In genomic region chr3:39147374-39147709, GRCh38 we compare ENCODE assay signal across 10 cellular contexts. TPM values are rescaled to one million over a fixed set of nuclear protein-coding genes. Genes with fewer than 3 reads are reported as not detected.
A peak's percentile ranks its signal among the peaks of the same experiment; 100 is the strongest.
DNase-seq lines count a peak whose midpoint lies in the region; ATAC-seq, FAIRE-seq and TF ChIP-seq lines count a peak whose summit lies in the region.
"Had no signal": no experiment of that assay in that cellular context is flagged by ENCODE, and none has a peak within 500 bp of the region (broad histone marks: within the 10 kb centered on the region; RNA-seq: fewer than 3 reads in every experiment).

No MANE protein-coding gene starts in this region.

- no peak for TF ChIP-seq POLR2A in H54 (IDR thresholded peaks at IDR 0.05; ENCODE audit: low read depth, low read length)

- H3K9me3 ChIP-seq in mononuclear cell (ENCODE audit: low read depth, low read length): no peaks in the 10 kb centered on the region

- TF ChIP-seq CTCF in AG10803 (conservative IDR thresholded peaks at IDR 0.05; ENCODE audit: low read length): no peak

- H3K4me3 ChIP-seq in AG10803 (ENCODE audit: low read length): peak overlapping the region; percentile 41
- peak overlapping the region; percentile 2 for H3K4me3 ChIP-seq in mononuclear cell (ENCODE audit: low read length)

- FAIRE-seq in H54 (lab: Jason Lieb, UNC): no peak
- FAIRE-seq: bronchial epithelial cell had no signal

- no peaks in the 10 kb centered on the region for H3K27me3 Mint-ChIP-seq in activated naive CD8-positive, alpha-beta T cell

- no peak for ATAC-seq in GM18870 (IDR thresholded peaks at IDR 0.05; ENCODE audit: unreplicated experiment)

- H3K36me3 Mint-ChIP-seq in activated naive CD8-positive, alpha-beta T cell: peaks cover 25% of the 10 kb centered on the region

- H3K9me3 Mint-ChIP-seq in activated naive CD8-positive, alpha-beta T cell (ENCODE audit: low read depth): no peaks in the 10 kb centered on the region

- DNase-seq in AG10803 (ENCODE audit: low read depth) (no peak), H54 (ENCODE audit: insufficient read length, low spot score) (peak; percentile 30), SW 1271 (lab: John Stamatoyannopoulos, UW) (no peak), mesenteric fat pad (ENCODE audit: low spot score) (no peak), NCI-H2029 (lab: John Stamatoyannopoulos, UW) (no peak)

- peaks cover 75% of the 10 kb centered on the region for H3K4me1 Mint-ChIP-seq in activated naive CD8-positive, alpha-beta T cell (ENCODE audit: low read depth)

- H3K4me1 ChIP-seq in mononuclear cell (ENCODE audit: insufficient read depth, low read length): peaks cover 75% of the 10 kb centered on the region

- H3K4me3 Mint-ChIP-seq in activated naive CD8-positive, alpha-beta T cell: peak overlapping the region; percentile 97

- H3K27me3 ChIP-seq in mononuclear cell (ENCODE audit: insufficient read depth, low read length): no peaks in the 10 kb centered on the region

- peak overlapping the region; percentile 98 for H3K27ac Mint-ChIP-seq in activated naive CD8-positive, alpha-beta T cell

RNA-seq across cellular contexts. Expression of gene CSRNP1, which starts 6.0 kb away (rescaled TPM):
- total RNA-seq in mononuclear cell (294 TPM), mesenteric fat pad (130 TPM)

RNA-seq across cellular contexts. Expression of gene TTC21A, which starts 39.9 kb away (rescaled TPM):
- total RNA-seq in mononuclear cell (5.6 TPM), mesenteric fat pad (3.1 TPM)

RNA-seq across cellular contexts. Expression of gene GORASP1, which starts 39.9 kb away (rescaled TPM):
- total RNA-seq in mononuclear cell (17.9 TPM), mesenteric fat pad (58.7 TPM)

RNA-seq across cellular contexts. Expression of gene XIRP1, which starts 45.1 kb away (rescaled TPM):
- total RNA-seq in mononuclear cell (under 0.01 TPM), mesenteric fat pad (0.10 TPM)
- total RNA-seq: bronchial epithelial cell, subcutaneous adipose tissue had no signal
